In genomic region chr10:46255696-46256355, GRCh38 we compare ENCODE assay signal across 9 cellular contexts. TPM values are rescaled to one million over a fixed set of nuclear protein-coding genes. Genes with fewer than 3 reads are reported as not detected.
DNase-seq lines count a peak whose midpoint lies in the region; ATAC-seq and TF ChIP-seq lines count a peak whose summit lies in the region.
"Had no signal": no experiment of that assay in that cellular context is flagged by ENCODE, and none has a peak within 500 bp of the region (broad histone marks: within the 10 kb centered on the region; RNA-seq: fewer than 3 reads in every experiment).

No MANE protein-coding gene starts in this region.

- peak overlapping the region in 2 of 8 donors; percentile 8 to 44 for H3K27ac Mint-ChIP-seq in CD8-positive, alpha-beta memory T cell
- peak overlapping the region; percentile 83 for H3K27ac Mint-ChIP-seq in activated naive CD8-positive, alpha-beta T cell

- no peaks in the 10 kb centered on the region for H3K27me3 ChIP-seq in CD8-positive, alpha-beta memory T cell (ENCODE audit: insufficient read depth, low read length, poor library complexity, severe bottlenecking)
- H3K27me3 ChIP-seq in PC-9 (ENCODE audit: insufficient read depth, low read depth) (no peaks in the 10 kb centered on the region), prostate gland (replicated peaks; ENCODE audit: insufficient read depth) (no peaks in the 10 kb centered on the region)
- H3K27me3 ChIP-seq: neutrophil had no signal

- H3F3A ChIP-seq in PC-9 (ENCODE audit: insufficient read depth, low read depth), result no peaks in the 10 kb centered on the region

- H3K4me2 ChIP-seq in PC-9, result no peak overlapping the region

- no peaks in the 10 kb centered on the region for H3K9me3 ChIP-seq in CD8-positive, alpha-beta memory T cell (ENCODE audit: low read length)
- no peaks in the 10 kb centered on the region for H3K9me3 ChIP-seq in PC-9 (ENCODE audit: insufficient read depth, low read depth)
- H3K9me3 ChIP-seq in prostate gland, result no peaks in the 10 kb centered on the region
- H3K9me3 ChIP-seq: neutrophil had no signal

- CTCF ChIA-PET in CD8-positive, alpha-beta memory T cell (lab: Charles Lee), result interaction anchor here (1.3 kb wide), 1 partner anchor 17 kb away, joined by 3 read pairs; no protein-coding TSS in a partner anchor
- CTCF ChIA-PET in PC-9 (lab: Charles Lee), result interaction anchor here (0.6 kb wide), 1 partner anchor 221 kb away, joined by 4 read pairs; no protein-coding TSS in a partner anchor

- intact Hi-C loops in PC-9 (cut with micrococcal nuclease; ENCODE audit: unreplicated experiment), result no loop called here
- intact Hi-C loops in left ventricle myocardium superior (cut with micrococcal nuclease), result no loop called here
- intact Hi-C loops in prostate gland (cut with DNase I), result no loop called here

- POLR2A ChIA-PET in CD8-positive, alpha-beta memory T cell (lab: Charles Lee), result no interaction called here
- POLR2A ChIA-PET in PC-9 (lab: Charles Lee; ENCODE audit: unreplicated experiment), result no interaction called here

- H3K27ac ChIP-seq in CD8-positive, alpha-beta memory T cell (ENCODE audit: low read depth, low read length), result no peak overlapping the region
- H3K27ac ChIP-seq in PC-9 (no peak overlapping the region), prostate gland (no peak overlapping the region)
- H3K27ac ChIP-seq: neutrophil had no signal

- BruUV-seq in PC-9 (replicated peaks; lab: Mats Ljungman, UMichigan), result no TSS peak

- H3K36me3 ChIP-seq in CD8-positive, alpha-beta memory T cell (ENCODE audit: insufficient read depth, low read length), result peaks cover 27% of the 10 kb centered on the region
- H3K36me3 ChIP-seq in PC-9 (ENCODE audit: low read depth) (no peaks in the 10 kb centered on the region), prostate gland (no peaks in the 10 kb centered on the region)
- H3K36me3 ChIP-seq: neutrophil had no signal

- TF ChIP-seq CTCF in PC-9 (conservative IDR thresholded peaks at IDR 0.05) (peak; percentile 71), prostate gland (IDR thresholded peaks at IDR 0.05) (peak in 2 of 4 experiments; percentile 11 to 26)

- no peak overlapping the region for H2AFZ ChIP-seq in PC-9

- H3K79me2 ChIP-seq in PC-9 (ENCODE audit: low read depth), result no peaks in the 10 kb centered on the region

- no peak overlapping the region for H3K4me3 ChIP-seq in CD8-positive, alpha-beta memory T cell (ENCODE audit: low read length)
- H3K4me3 ChIP-seq in PC-9, result no peak overlapping the region
- H3K4me3 ChIP-seq in prostate gland, result no peak overlapping the region

- WGBS in prostate gland, result 33% methylated on average over 11 of the region's 11 CpGs

- peaks cover 3 to 63% (median 11%) of the 10 kb centered on the region in 3 donors for H3K36me3 Mint-ChIP-seq in CD8-positive, alpha-beta memory T cell
- H3K36me3 Mint-ChIP-seq in activated naive CD8-positive, alpha-beta T cell, result peaks cover 9% of the 10 kb centered on the region

- H4K20me1 ChIP-seq in PC-9 (ENCODE audit: insufficient read depth), result no peaks in the 10 kb centered on the region

- DNase-seq in CD8-positive, alpha-beta memory T cell, result peak in 3 of 5 donors; percentile 19 to 26 (median 23)
- DNase-seq in H4 (ENCODE audit: low spot score) (peak; percentile 61), PC-9 (peak; percentile 40 to 79), left ventricle myocardium superior (peak; percentile 86), prostate gland (ENCODE audit: low spot score) (no peak), NCI-H146 (lab: John Stamatoyannopoulos, UW) (no peak)
- DNase-seq in stimulated activated CD4-positive, alpha-beta T cell treated with anti-CD3 and anti-CD28 coated beads, Interleukin-12 subunit alpha, Interleukin-12 subunit beta, amount 100 ng/mL, for 4 hours, result peak; percentile 62

- H3K9me3 Mint-ChIP-seq in CD8-positive, alpha-beta memory T cell, result no peaks in the 10 kb centered on the region
- no peaks in the 10 kb centered on the region for H3K9me3 Mint-ChIP-seq in activated naive CD8-positive, alpha-beta T cell (ENCODE audit: low read depth)

- no peaks in the 10 kb centered on the region for H3K4me1 ChIP-seq in CD8-positive, alpha-beta memory T cell (ENCODE audit: insufficient read depth, low read length)
- 0 out of 2 replicates have a peak, but pooled peaks cover 4% of the 10 kb centered on the region for H3K4me1 ChIP-seq in PC-9 (replicated peaks; ENCODE audit: insufficient read depth)
- H3K4me1 ChIP-seq in prostate gland (replicated peaks), result no peaks in the 10 kb centered on the region

- no peaks in the 10 kb centered on the region for H3K27me3 Mint-ChIP-seq in CD8-positive, alpha-beta memory T cell
- H3K27me3 Mint-ChIP-seq in activated naive CD8-positive, alpha-beta T cell, result no peaks in the 10 kb centered on the region

- H3K4me3 Mint-ChIP-seq in CD8-positive, alpha-beta memory T cell, result no peak overlapping the region
- no peak overlapping the region for H3K4me3 Mint-ChIP-seq in activated naive CD8-positive, alpha-beta T cell

- ATAC-seq in left ventricle myocardium superior, result peak; percentile 91

- peaks cover 33 to 45% (median 39%) of the 10 kb centered on the region in 3 donors for H3K4me1 Mint-ChIP-seq in CD8-positive, alpha-beta memory T cell
- H3K4me1 Mint-ChIP-seq in activated naive CD8-positive, alpha-beta T cell (ENCODE audit: low read depth), result peaks cover 39% of the 10 kb centered on the region

- H3K9me2 ChIP-seq in PC-9 (ENCODE audit: insufficient read depth), result no peaks in the 10 kb centered on the region

- no peak for TF ChIP-seq POLR2A in prostate gland (IDR thresholded peaks at IDR 0.05)

RNA-seq across cellular contexts. Expression of gene ANTXRL, which starts 31.0 kb away (rescaled TPM):
- total RNA-seq in CD8-positive, alpha-beta memory T cell, result not detected
- not detected for polyA plus RNA-seq in CD8-positive, alpha-beta memory T cell
- total RNA-seq in H4 (2014; rRNA removed; shearing (Covaris generic)), result not detected in 2 replicates
- total RNA-seq in PC-9 (2021), result 0.26 and 0.58 TPM in 2 replicates
- not detected for total RNA-seq in left ventricle myocardium superior
- total RNA-seq in prostate gland, result 1 to 10 TPM in 1 of 2 donors, not detected in 1; 3.4 TPM

Comparison
In these comparisons a context has a peak if more than half of its experiments do, and no peak if none do; other contexts are left out.
1. DNase-seq: peak in CD8-positive, alpha-beta memory T cell (3 of 5), H4 (single experiment), PC-9 (2 of 2), left ventricle myocardium superior (single experiment) and stimulated activated CD4-positive, alpha-beta T cell treated with anti-CD3 and anti-CD28 coated beads, Interleukin-12 subunit alpha, Interleukin-12 subunit beta, amount 100 ng/mL, for 4 hours (single experiment); none in prostate gland (single experiment) and NCI-H146 (single experiment).